3 cellular contexts compared by ENCODE assay signal in the genomic region with DNA sequence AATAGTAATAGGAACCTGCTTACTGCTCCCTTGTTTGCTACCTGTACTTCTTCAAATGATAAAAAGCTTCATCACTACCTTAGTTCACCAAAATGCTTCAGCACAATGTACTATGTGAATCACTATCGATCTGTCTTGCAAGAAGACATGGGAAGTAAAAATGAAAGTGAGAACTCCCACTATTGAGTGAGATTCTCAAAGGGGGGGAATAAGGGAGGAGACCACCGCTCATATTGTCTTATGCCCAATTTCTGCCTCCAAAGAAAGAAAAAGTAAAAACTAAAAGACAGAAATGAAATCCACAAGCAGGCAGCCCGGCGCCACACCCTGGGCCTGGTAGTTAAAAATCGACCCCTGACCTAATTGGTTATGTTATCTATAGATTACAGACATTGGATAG. TPM values are rescaled to one million over a fixed set of nuclear protein-coding genes. Genes with fewer than 3 reads are reported as not detected.
"Had no signal": no experiment of that assay in that cellular context is flagged by ENCODE, and none has a peak within 500 bp of the region (broad histone marks: within the 10 kb centered on the region; RNA-seq: fewer than 3 reads in every experiment).

No MANE protein-coding gene starts in this region.

RNA-seq across cellular contexts. Expression of a gene that starts 18.5 kb away (rescaled TPM):
- total RNA-seq: posterior vena cava, psoas muscle had no signal
- polyA plus RNA-seq: right cardiac atrium had no signal
